ENCODE assay signal across 27 cellular contexts in genomic region chr2:230308402-230309000, GRCh38. TPM values are rescaled to one million over a fixed set of nuclear protein-coding genes. Genes with fewer than 3 reads are reported as not detected.
"Had no signal": no experiment of that assay in that cellular context is flagged by ENCODE, and none has a peak within 500 bp of the region (broad histone marks: within the 10 kb centered on the region; RNA-seq: fewer than 3 reads in every experiment).

No MANE protein-coding gene starts in this region.

- FAIRE-seq: keratinocyte had no signal

- H3K27me3 ChIP-seq: hepatocyte, left lung, ovary, tibial nerve, upper lobe of left lung, vagina had no signal

- H3K27ac ChIP-seq: hepatocyte, left lung, ovary, prostate gland, skin epidermis, tibial nerve, upper lobe of left lung, vagina had no signal

- H3K27me3 Mint-ChIP-seq: naive thymus-derived CD4-positive, alpha-beta T cell; natural killer cell treated with Interleukin-12 subunit alpha and Interleukin-12 subunit beta and Interleukin-15 and Interleukin-18, amount 100 ng/mL, for 72 hours; stimulated activated naive CD8-positive, alpha-beta T cell treated with anti-CD3 and anti-CD28 coated beads, Interleukin-15, amount 100 ng/mL, for 72 hours had no signal

- H3K4me3 ChIP-seq: hepatocyte, left lung, lung, ovary, prostate gland, skin epidermis, tibial nerve, upper lobe of left lung, vagina had no signal

- ATAC-seq: left colon; left lung; naive thymus-derived CD4-positive, alpha-beta T cell; natural killer cell treated with Interleukin-12 subunit alpha and Interleukin-12 subunit beta and Interleukin-15 and Interleukin-18, amount 100 ng/mL, for 72 hours; sciatic nerve; stimulated activated naive CD8-positive, alpha-beta T cell treated with anti-CD3 and anti-CD28 coated beads, Interleukin-15, amount 100 ng/mL, for 72 hours had no signal

- H2AFZ ChIP-seq: hepatocyte had no signal

- H3K4me1 Mint-ChIP-seq: mesothelial cell of epicardium had no signal

- H3K79me2 ChIP-seq: hepatocyte had no signal

- H3K9me3 ChIP-seq: ovary, prostate gland, upper lobe of left lung, vagina had no signal

- H3K4me2 ChIP-seq: hepatocyte had no signal

- DNase-seq: kidney glomerular epithelial cell; left colon; left lung; mesendoderm; naive thymus-derived CD4-positive, alpha-beta T cell; ovary; retina; right cardiac atrium; stimulated activated CD4-positive, alpha-beta T cell treated with anti-CD3 and anti-CD28 coated beads, Interleukin-12 subunit alpha, Interleukin-12 subunit beta, amount 100 ng/mL, for 4 hours; stimulated activated CD4-positive, alpha-beta T cell treated with anti-CD3 and anti-CD28 coated beads, Interleukin-15, amount 100 ng/mL, for 24 hours; stimulated activated CD4-positive, alpha-beta T cell treated with anti-CD3 and anti-CD28 coated beads, Interleukin-2, amount 100 ng/mL, for 24 hours; stimulated activated CD4-positive, alpha-beta T cell treated with anti-CD3 and anti-CD28 coated beads, Interleukin-4, amount 100 ng/mL, for 1 hour; stimulated activated naive CD4-positive, alpha-beta T cell treated with Interleukin-2 at 50 U/mL for 16 hours; stimulated activated naive CD8-positive, alpha-beta T cell treated with anti-CD3 and anti-CD28 coated beads, Interleukin-15, amount 100 ng/mL, for 72 hours; substantia nigra had no signal

- H3K4me3 Mint-ChIP-seq: mesothelial cell of epicardium; naive thymus-derived CD4-positive, alpha-beta T cell; natural killer cell treated with Interleukin-12 subunit alpha and Interleukin-12 subunit beta and Interleukin-15 and Interleukin-18, amount 100 ng/mL, for 72 hours; stimulated activated naive CD8-positive, alpha-beta T cell treated with anti-CD3 and anti-CD28 coated beads, Interleukin-15, amount 100 ng/mL, for 72 hours had no signal

- H3K27ac Mint-ChIP-seq: mesothelial cell of epicardium; natural killer cell treated with Interleukin-12 subunit alpha and Interleukin-12 subunit beta and Interleukin-15 and Interleukin-18, amount 100 ng/mL, for 72 hours had no signal

- H3K36me3 Mint-ChIP-seq: mesothelial cell of epicardium had no signal

- H3K36me3 ChIP-seq: left lung, ovary, prostate gland, tibial nerve, upper lobe of left lung, vagina had no signal

- H3K4me1 ChIP-seq: left lung, prostate gland, tibial nerve, upper lobe of left lung, vagina had no signal

RNA-seq across cellular contexts. Expression of gene SP140L, which starts 18.5 kb away (rescaled TPM):
- polyA plus RNA-seq: neural cell had no signal
